ENCODE assay signal across 30 cellular contexts in genomic region chr20:53071833-53072232, GRCh38.
DNase-seq lines count a peak whose midpoint lies in the region; ATAC-seq and TF ChIP-seq lines count a peak whose summit lies in the region.
"Had no signal": no experiment of that assay in that cellular context is flagged by ENCODE, and none has a peak within 500 bp of the region (broad histone marks: within the 10 kb centered on the region; RNA-seq: fewer than 3 reads in every experiment).

No MANE protein-coding gene starts in this region.

- H3K23ac ChIP-seq in neuronal stem cell (ENCODE audit: low read depth, low read length, poor library complexity), result no peak overlapping the region

- no peaks in the 10 kb centered on the region for H3K36me3 ChIP-seq in GM23338 (ENCODE audit: insufficient read depth)
- no peaks in the 10 kb centered on the region for H3K36me3 ChIP-seq in neuronal stem cell (replicated peaks in 1 of 2; ENCODE audit: control insufficient read depth in 2 of 2, insufficient read depth in 2 of 2, low read length in 2 of 2)
- H3K36me3 ChIP-seq: ascending aorta, neutrophil, transverse colon had no signal

- peaks cover 14% of the 10 kb centered on the region for H3K27me3 Mint-ChIP-seq in activated T-cell treated with anti-CD3 and anti-CD28 coated beads, Interleukin-2, amount 50 U/mL, for 24 hours
- H3K27me3 Mint-ChIP-seq in GM23338 (ENCODE audit: insufficient read depth, low read depth, poor library complexity), result no peaks in the 10 kb centered on the region
- no peaks in the 10 kb centered on the region for H3K27me3 Mint-ChIP-seq in HFFc6 (ENCODE audit: insufficient read depth)
- H3K27me3 Mint-ChIP-seq: progenitor cell of endocrine pancreas had no signal

- H3K79me2 ChIP-seq in GM23338 (replicated peaks; ENCODE audit: insufficient read depth), result no peaks in the 10 kb centered on the region

- no peak overlapping the region for H3K4me2 ChIP-seq in GM23338
- H3K4me2 ChIP-seq in neuronal stem cell (ENCODE audit: insufficient read depth, low read length, poor library complexity, severe bottlenecking), result no peak overlapping the region
- H3K4me2 ChIP-seq: A549 had no signal

- H2BK15ac ChIP-seq in neuronal stem cell (ENCODE audit: low read length), result no peak overlapping the region

- no peaks in the 10 kb centered on the region for H3K79me1 ChIP-seq in neuronal stem cell (ENCODE audit: low read depth, low read length)

- H4K91ac ChIP-seq in neuronal stem cell (ENCODE audit: low read depth, low read length, poor library complexity), result no peak overlapping the region

- peaks cover 19% of the 10 kb centered on the region for H3K36me3 Mint-ChIP-seq in activated T-cell treated with anti-CD3 and anti-CD28 coated beads, Interleukin-2, amount 50 U/mL, for 24 hours (ENCODE audit: low read depth)
- H3K36me3 Mint-ChIP-seq in GM23338 (ENCODE audit: low read depth) (peaks cover 4% of the 10 kb centered on the region; the same call in 1 of the 3 replicates), HFFc6 (ENCODE audit: low read depth) (peaks cover 10% of the 10 kb centered on the region)
- H3K36me3 Mint-ChIP-seq: activated naive CD8-positive, alpha-beta T cell; CD8-positive, alpha-beta memory T cell had no signal

- no peak overlapping the region for H3K4me3 Mint-ChIP-seq in activated T-cell treated with anti-CD3 and anti-CD28 coated beads, Interleukin-2, amount 50 U/mL, for 24 hours
- H3K4me3 Mint-ChIP-seq in GM23338, result no peak overlapping the region
- no peak overlapping the region for H3K4me3 Mint-ChIP-seq in HFFc6
- H3K4me3 Mint-ChIP-seq: activated naive CD8-positive, alpha-beta T cell; CD8-positive, alpha-beta memory T cell; endodermal cell had no signal

- peaks cover 48% of the 10 kb centered on the region for H3K4me1 Mint-ChIP-seq in activated T-cell treated with anti-CD3 and anti-CD28 coated beads, Interleukin-2, amount 50 U/mL, for 24 hours (ENCODE audit: low read depth)
- H3K4me1 Mint-ChIP-seq in GM23338 (peaks cover 8% of the 10 kb centered on the region), HFFc6 (ENCODE audit: low read depth) (no peaks in the 10 kb centered on the region)

- no peak overlapping the region for H3K14ac ChIP-seq in neuronal stem cell (ENCODE audit: low read length)

- no peak overlapping the region for H2AK5ac ChIP-seq in neuronal stem cell (ENCODE audit: low read depth, low read length)

- no peak for DNase-seq in activated T-cell treated with anti-CD3 and anti-CD28 coated beads, Interleukin-2, amount 50 U/mL, for 24 hours
- DNase-seq in activated T-cell treated with anti-CD3 and anti-CD28 coated beads, Interleukin-2, amount 50 U/mL, for 1 hour, result no peak
- DNase-seq in GM23338 (ENCODE audit: low spot score), result no peak
- DNase-seq in activated naive CD4-positive, alpha-beta T cell treated with anti-CD3 and anti-CD28 coated beads, Interleukin-2, amount 50 U/mL, for 16 hours, result peak; percentile 41
- DNase-seq in neuronal stem cell (ENCODE audit: low spot score), result no peak
- no peak for DNase-seq in D341Med (ENCODE audit: low spot score)
- DNase-seq in HFFc6, result no peak
- DNase-seq: activated CD8-positive, alpha-beta memory T cell treated with anti-CD3 and anti-CD28 coated beads, Interleukin-2, amount 50 U/mL, for 48 hours; AML-193; CD8-positive, alpha-beta memory T cell; cortex of kidney; DMS153; endodermal cell; foreskin keratinocyte; IMR-90; NCI-H1105; NCI-H1930; NCI-H524 treated with DMSO at 0.1 percent for 48 hours; PC-3; transverse colon had no signal

- no peak for ATAC-seq in GM23338
- ATAC-seq in HG02840 (IDR thresholded peaks at IDR 0.05; ENCODE audit: low FRiP score, unreplicated experiment), result no peak
- ATAC-seq: A549, esophagus mucosa, foreskin keratinocyte, PC-3, sciatic nerve, SK-N-SH treated with all-trans-retinoic acid at 6 μM for 48 hours had no signal

- H3K27ac ChIP-seq in GM23338 (ENCODE audit: low read depth) (no peak overlapping the region), neuronal stem cell (replicated peaks; ENCODE audit: low read length) (peak overlapping the region; percentile 58)
- H3K27ac ChIP-seq: A549, ascending aorta, foreskin keratinocyte, neutrophil, transverse colon had no signal

- H3K9me3 Mint-ChIP-seq in activated T-cell treated with anti-CD3 and anti-CD28 coated beads, Interleukin-2, amount 50 U/mL, for 24 hours, result peaks cover 13% of the 10 kb centered on the region
- H3K9me3 Mint-ChIP-seq in GM23338, result peaks cover 8% of the 10 kb centered on the region; the same call in 1 of the 3 replicates
- H3K9me3 Mint-ChIP-seq in HFFc6, result peaks cover 35% of the 10 kb centered on the region

- H2BK5ac ChIP-seq in neuronal stem cell (ENCODE audit: low read length), result no peak overlapping the region

- H2BK12ac ChIP-seq in neuronal stem cell (ENCODE audit: low read length), result no peak overlapping the region

- peaks cover 0 to 3% of the 10 kb centered on the region in 2 donors for H3K9me3 ChIP-seq in neuronal stem cell (replicated peaks in 1 of 2; ENCODE audit: control insufficient read depth in 2 of 2, insufficient read depth in 1 of 2, low read depth in 1 of 2, low read length in 2 of 2)
- H3K9me3 ChIP-seq: A549, ascending aorta, neutrophil, transverse colon had no signal

- H3F3A ChIP-seq in GM23338 (replicated peaks; ENCODE audit: low read depth), result no peaks in the 10 kb centered on the region

- no peaks in the 10 kb centered on the region for H3K9me2 ChIP-seq in GM23338 (ENCODE audit: insufficient read depth)

- no peak overlapping the region for H4K8ac ChIP-seq in neuronal stem cell (ENCODE audit: low read depth, low read length)

- H3K4me3 ChIP-seq in GM23338, result no peak overlapping the region
- H3K4me3 ChIP-seq in neuronal stem cell (ENCODE audit: low read length in 2 of 2), result no peak overlapping the region
- H3K4me3 ChIP-seq: A549, ascending aorta, lung, transverse colon had no signal

- H3K4me1 ChIP-seq in GM23338 (ENCODE audit: insufficient read depth) (peaks cover 13% of the 10 kb centered on the region), neuronal stem cell (ENCODE audit: control insufficient read depth in 2 of 2, insufficient read depth in 1 of 2, low read depth in 1 of 2, low read length in 2 of 2) (peaks cover 2 to 13% of the 10 kb centered on the region in 2 donors)
- H3K4me1 ChIP-seq: A549, ascending aorta, transverse colon had no signal

- no peak overlapping the region for H3K4ac ChIP-seq in neuronal stem cell (ENCODE audit: low read length)

- no peak for TF ChIP-seq CTCF in GM23338 (conservative IDR thresholded peaks at IDR 0.05; ENCODE audit: low read depth in 2 of 2)
- TF ChIP-seq CTCF in HFFc6 (IDR thresholded peaks at IDR 0.05), result no peak

- H2AFZ ChIP-seq in GM23338 (peak overlapping the region; percentile 47; the same call in 1 of the 2 replicates), neuronal stem cell (ENCODE audit: low read length) (no peak overlapping the region)

- no peaks in the 10 kb centered on the region for H4K20me1 ChIP-seq in GM23338 (replicated peaks; ENCODE audit: insufficient read depth)

- H2BK120ac ChIP-seq in neuronal stem cell (ENCODE audit: low read depth, low read length), result no peak overlapping the region

- no CpG with 5 or more reads among the region's 8 CpGs for WGBS in neuronal stem cell (ENCODE audit: extremely low coverage in 2 of 2, insufficient read length in 2 of 2, insufficient replicate concordance in 1 of 2), 2 donors

- H3K27me3 ChIP-seq in GM23338 (ENCODE audit: insufficient read depth) (no peaks in the 10 kb centered on the region), neuronal stem cell (ENCODE audit: control insufficient read depth in 3 of 3, insufficient read depth in 3 of 3, low read depth in 1 of 3, low read length in 3 of 3) (no peaks in the 10 kb centered on the region)
- H3K27me3 ChIP-seq: ascending aorta, foreskin keratinocyte, transverse colon had no signal

- H3K9ac ChIP-seq in neuronal stem cell (ENCODE audit: low read depth, low read length, poor library complexity), result no peak overlapping the region

- H3K27ac Mint-ChIP-seq in activated T-cell treated with anti-CD3 and anti-CD28 coated beads, Interleukin-2, amount 50 U/mL, for 24 hours, result peak overlapping the region; percentile 94
- no peak overlapping the region for H3K27ac Mint-ChIP-seq in GM23338
- no peak overlapping the region for H3K27ac Mint-ChIP-seq in HFFc6
- H3K27ac Mint-ChIP-seq: activated naive CD8-positive, alpha-beta T cell; endodermal cell; progenitor cell of endocrine pancreas had no signal

- H3K18ac ChIP-seq in neuronal stem cell (ENCODE audit: low read length), result no peak overlapping the region

TF ChIP-seq in GM23338, 12 proteins besides CTCF, POLR2A, EP300 and RAD21 (continues in another document):
- TF ChIP-seq STAT1 (IDR thresholded peaks at IDR 0.05; ENCODE audit: unreplicated experiment) (no peak), ZNF114 (CRISPR knock-in tag; IDR thresholded peaks at IDR 0.05) (no peak)
